Comparison of ENCODE assay signal across 10 cellular contexts in genomic region chr21:30320215-30320614, GRCh38. TPM values are rescaled to one million over a fixed set of nuclear protein-coding genes. Genes with fewer than 3 reads are reported as not detected.
"Had no signal": no experiment of that assay in that cellular context is flagged by ENCODE, and none has a peak within 500 bp of the region (broad histone marks: within the 10 kb centered on the region; RNA-seq: fewer than 3 reads in every experiment).

A gene with protein sequence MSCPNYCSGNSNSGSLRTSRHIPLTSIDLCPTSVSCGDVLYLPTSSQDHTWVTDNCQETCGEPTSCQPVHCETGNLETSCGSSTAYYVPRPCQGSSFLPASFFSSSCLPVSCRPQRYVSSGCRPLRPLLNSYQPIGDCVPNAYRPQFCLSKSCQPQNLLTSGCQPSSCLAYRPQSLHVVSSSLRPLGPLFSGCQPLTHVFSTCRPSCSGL (minus strand): TSS chr21:30320315. CDS start chr21:30320035, 280 bp downstream.

- H3K9me3 ChIP-seq: HAP-1 had no signal

- DNase-seq: GM23248, GOT3, H7, H9, HCEC 1CT, HFFc6 had no signal

- H3K9me3 Mint-ChIP-seq: GM23338 had no signal

- H3K4me2 ChIP-seq: GM23338 had no signal

- H2AFZ ChIP-seq: GM23248, GM23338 had no signal

- H3K27ac Mint-ChIP-seq: GM23338, H9, HFFc6 had no signal

- H3K27ac ChIP-seq: GM23248 had no signal

- H3K4me3 ChIP-seq: GM23248, GM23338, HAP-1 had no signal

- H3K4me1 ChIP-seq: HAP-1 had no signal

- H3K4me3 Mint-ChIP-seq: GM23338, H9, HFFc6 had no signal

- H3K36me3 ChIP-seq: HAP-1 had no signal

- H3K9ac ChIP-seq: GM23248 had no signal

- H3K4me1 Mint-ChIP-seq: GM23338, H9 had no signal

RNA-seq across cellular contexts. Expression of the gene that starts here (rescaled TPM):
- total RNA-seq: GM23248, GM23338, H1, H4, H7, H9, HFFc6 had no signal
- polyA plus RNA-seq: GM23248, GM23338, H1 had no signal
